In the genomic region with DNA sequence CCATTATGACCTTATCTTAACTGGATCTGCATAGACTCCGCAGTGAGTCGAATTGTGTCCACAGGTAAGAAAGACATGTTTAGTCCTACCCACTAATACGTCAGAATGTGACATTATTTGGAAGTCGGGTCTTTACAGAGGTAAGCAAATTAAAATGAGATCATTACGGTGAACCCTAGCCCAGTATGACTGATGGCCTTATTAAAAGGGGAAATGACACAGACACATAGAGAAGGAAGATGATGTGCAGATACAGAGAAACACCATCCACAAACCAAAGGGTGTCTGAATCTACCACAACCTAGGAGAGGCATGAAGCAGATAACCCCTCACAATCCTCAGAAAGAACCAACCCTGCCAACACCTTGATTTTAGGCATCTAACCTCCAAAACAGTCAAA, we compare ENCODE assay signal across 1 cellular context.
TF ChIP-seq lines count a peak whose summit lies in the region.

No MANE protein-coding gene starts in this region.

TF ChIP-seq in HepG2, 621 proteins besides CTCF, POLR2A, EP300 and RAD21 (continued from another document):
- TF ChIP-seq, protein P1, sequence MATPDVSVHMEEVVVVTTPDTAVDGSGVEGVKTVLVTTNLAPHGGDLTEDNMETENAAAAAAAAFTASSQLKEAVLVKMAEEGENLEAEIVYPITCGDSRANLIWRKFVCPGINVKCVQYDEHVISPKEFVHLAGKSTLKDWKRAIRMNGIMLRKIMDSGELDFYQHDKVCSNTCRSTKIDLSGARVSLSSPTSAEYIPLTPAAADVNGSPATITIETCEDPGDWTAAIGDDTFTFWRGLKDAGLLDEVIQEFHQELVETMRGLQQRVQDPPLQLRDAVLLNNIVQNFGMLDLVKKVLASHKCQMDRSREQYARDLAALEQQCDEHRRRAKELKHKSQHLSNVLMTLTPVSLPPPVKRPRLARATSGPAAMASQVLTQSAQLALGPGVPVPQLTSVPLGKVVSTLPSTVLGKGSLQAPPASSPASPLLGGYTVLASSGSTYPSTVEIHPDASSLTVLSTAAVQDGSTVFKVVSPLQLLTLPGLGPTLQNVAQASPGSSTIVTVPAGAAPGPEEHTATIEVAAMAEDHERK (CRISPR knock-in tag; IDR thresholded peaks at IDR 0.05; ENCODE audit: low read depth) = no peak
- TF ChIP-seq, protein P2, sequence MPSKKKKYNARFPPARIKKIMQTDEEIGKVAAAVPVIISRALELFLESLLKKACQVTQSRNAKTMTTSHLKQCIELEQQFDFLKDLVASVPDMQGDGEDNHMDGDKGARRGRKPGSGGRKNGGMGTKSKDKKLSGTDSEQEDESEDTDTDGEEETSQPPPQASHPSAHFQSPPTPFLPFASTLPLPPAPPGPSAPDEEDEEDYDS (CRISPR knock-in tag; IDR thresholded peaks at IDR 0.05) = no peak
- TF ChIP-seq, protein P3, sequence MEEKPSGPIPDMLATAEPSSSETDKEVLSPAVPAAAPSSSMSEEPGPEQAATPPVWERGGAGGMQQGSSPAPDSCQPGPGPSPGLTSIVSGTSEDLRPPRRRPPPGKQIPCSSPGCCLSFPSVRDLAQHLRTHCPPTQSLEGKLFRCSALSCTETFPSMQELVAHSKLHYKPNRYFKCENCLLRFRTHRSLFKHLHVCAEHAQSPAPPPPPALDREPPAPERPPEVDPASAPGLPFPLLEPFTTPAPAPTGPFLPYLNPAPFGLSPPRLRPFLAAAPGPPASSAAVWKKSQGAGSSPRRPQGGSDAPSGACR (CRISPR knock-in tag; IDR thresholded peaks at IDR 0.05) = no peak
- TF ChIP-seq ZNF615 (CRISPR knock-in tag; IDR thresholded peaks at IDR 0.05; ENCODE audit: borderline replicate concordance) = no peak
- no peak for TF ChIP-seq TBX2 (CRISPR knock-in tag; IDR thresholded peaks at IDR 0.05; ENCODE audit: borderline replicate concordance)
- TF ChIP-seq ZNF224 (CRISPR knock-in tag; IDR thresholded peaks at IDR 0.05) = no peak
- TF ChIP-seq RORA (CRISPR knock-in tag; IDR thresholded peaks at IDR 0.05) = no peak
- no peak for TF ChIP-seq SCMH1 (CRISPR knock-in tag; IDR thresholded peaks at IDR 0.05; ENCODE audit: borderline replicate concordance)
- TF ChIP-seq THAP11 (CRISPR knock-in tag; IDR thresholded peaks at IDR 0.05) = no peak
